ENCODE assay signal across 8 cellular contexts in genomic region chr21:41932576-41933258, GRCh38. TPM values are rescaled to one million over a fixed set of nuclear protein-coding genes. Genes with fewer than 3 reads are reported as not detected.
DNase-seq lines count a peak whose midpoint lies in the region; ATAC-seq, FAIRE-seq and TF ChIP-seq lines count a peak whose summit lies in the region.

No MANE protein-coding gene starts in this region.

- ATAC-seq in natural killer cell = no peak
- ATAC-seq in GM18861 (IDR thresholded peaks at IDR 0.05; ENCODE audit: unreplicated experiment) = no peak
- no peak for ATAC-seq in GM18867 (IDR thresholded peaks at IDR 0.05; ENCODE audit: unreplicated experiment)

- no peak overlapping the region for H3K4me3 Mint-ChIP-seq in endodermal cell
- peak overlapping the region; percentile 17 for H3K4me3 Mint-ChIP-seq in natural killer cell

- H3K27me3 ChIP-seq in BE2C (0 out of 2 replicates have a peak, but pooled peaks cover 2% of the 10 kb centered on the region), endodermal cell (ENCODE audit: control insufficient read depth, insufficient read depth, low read length, poor library complexity, severe bottlenecking) (no peaks in the 10 kb centered on the region)

- H3K36me3 ChIP-seq in BE2C = no peaks in the 10 kb centered on the region
- H3K36me3 ChIP-seq in endodermal cell (ENCODE audit: control insufficient read depth, insufficient read depth, low read length) = no peaks in the 10 kb centered on the region

- H3K4me1 Mint-ChIP-seq in endodermal cell (peaks cover 28% of the 10 kb centered on the region), natural killer cell (peaks cover 25 to 26% of the 10 kb centered on the region in 2 donors)

- no peak overlapping the region for H3K9ac ChIP-seq in endodermal cell (ENCODE audit: extremely low read depth, low read length, poor library complexity, severe bottlenecking)

- no peaks in the 10 kb centered on the region for H3K9me3 ChIP-seq in BE2C
- no peaks in the 10 kb centered on the region for H3K9me3 ChIP-seq in endodermal cell (ENCODE audit: control insufficient read depth, low read length)

- H3K27ac ChIP-seq in endodermal cell (ENCODE audit: low read depth, low read length) = no peak overlapping the region

- H3K4me1 ChIP-seq in BE2C (no peaks in the 10 kb centered on the region), endodermal cell (ENCODE audit: control insufficient read depth, insufficient read depth, low read length) (peaks cover 4% of the 10 kb centered on the region)

- H3K4me3 ChIP-seq in BE2C (ENCODE audit: low read depth, low read length) = no peak overlapping the region
- no peak overlapping the region for H3K4me3 ChIP-seq in NB4 (ENCODE audit: low read depth, low read length)
- H3K4me3 ChIP-seq in endodermal cell (ENCODE audit: low read length) = no peak overlapping the region

- WGBS in endodermal cell (ENCODE audit: insufficient coverage in 1 of 2, insufficient read length in 1 of 2), 2 experiments = 84% methylated on average over 10 to 16 of the region's 16 CpGs

- TF ChIP-seq CTCF in BE2C (IDR thresholded peaks at IDR 0.05; ENCODE audit: low read depth, low read length) (no peak), NB4 (IDR thresholded peaks at IDR 0.05; ENCODE audit: low read depth, low read length) (no peak), endodermal cell (conservative IDR thresholded peaks at IDR 0.05) (no peak), natural killer cell (IDR thresholded peaks at IDR 0.05) (no peak)

- H3K27me3 Mint-ChIP-seq in endodermal cell (ENCODE audit: insufficient read depth) = no peaks in the 10 kb centered on the region
- peaks cover 24% of the 10 kb centered on the region in 2 donors for H3K27me3 Mint-ChIP-seq in natural killer cell (ENCODE audit: low read depth in 2 of 2)

- H3K27ac Mint-ChIP-seq in endodermal cell = peak overlapping the region; percentile 15
- H3K27ac Mint-ChIP-seq in natural killer cell = no peak overlapping the region

- H3K36me3 Mint-ChIP-seq in endodermal cell (ENCODE audit: low read depth) (peaks cover 4% of the 10 kb centered on the region), natural killer cell (no peaks in the 10 kb centered on the region)

- TF ChIP-seq POLR2A in NB4 (IDR thresholded peaks at IDR 0.05; ENCODE audit: extremely low read depth, insufficient read length) = no peak

- no peak for FAIRE-seq in frontal cortex (lab: Jason Lieb, UNC)

- intact Hi-C loops in natural killer cell (cut with micrococcal nuclease) = no loop called here

- H3K9me3 Mint-ChIP-seq in endodermal cell (no peaks in the 10 kb centered on the region), natural killer cell (no peaks in the 10 kb centered on the region)

- DNase-seq in BE2C = peak; percentile 24
- peak; percentile 44 for DNase-seq in NB4 (ENCODE audit: low read depth)
- no peak for DNase-seq in endodermal cell
- no peak for DNase-seq in natural killer cell
- no peak for DNase-seq in frontal cortex (ENCODE audit: low spot score in 2 of 2)
- DNase-seq in germinal center (ENCODE audit: low spot score) = no peak

RNA-seq across cellular contexts. Expression of gene C2CD2, which starts 21.1 kb away (rescaled TPM):
- polyA plus RNA-seq in BE2C (2012; ENCODE audit: insufficient read depth, insufficient read length, low read depth) = 0.40 TPM
- 10 to 100 TPM; 26.3 to 28.7 TPM for total RNA-seq in endodermal cell
- polyA plus RNA-seq in endodermal cell (2013, experiment 1 of 2) = 8.9 TPM
- polyA plus RNA-seq in endodermal cell (2013, experiment 2 of 2) = 7.2 TPM
- total RNA-seq in natural killer cell = 10 to 100 TPM in 1 of 3 donors, 1 to 10 TPM in 2; 2.1 to 10.1 (median 8.9) TPM
- total RNA-seq in frontal cortex = 9.4 TPM

RNA-seq across cellular contexts. Expression of gene PRDM15, which starts 53.6 kb away (rescaled TPM):
- polyA plus RNA-seq in BE2C (2012; ENCODE audit: insufficient read depth, insufficient read length, low read depth) = 11.9 TPM
- 10 to 100 TPM in 1 of 2 donors, 1 to 10 TPM in 1; 8.8 to 10.1 TPM for total RNA-seq in endodermal cell
- 8.4 TPM for polyA plus RNA-seq in endodermal cell (2013, experiment 1 of 2)
- polyA plus RNA-seq in endodermal cell (2013, experiment 2 of 2) = 10.4 TPM
- total RNA-seq in natural killer cell = 10 to 100 TPM; 11.4 to 13.5 (median 11.9) TPM
- 6.9 TPM for total RNA-seq in frontal cortex

Comparison
In these comparisons a context has a peak if more than half of its experiments do, and no peak if none do; other contexts are left out.
1. DNase-seq: peak in BE2C (single experiment) and NB4 (single experiment); none in endodermal cell (single experiment), natural killer cell (single experiment), frontal cortex (0 of 2) and germinal center (single experiment).